Comparison of ENCODE assay signal across 15 cellular contexts in the genomic region with DNA sequence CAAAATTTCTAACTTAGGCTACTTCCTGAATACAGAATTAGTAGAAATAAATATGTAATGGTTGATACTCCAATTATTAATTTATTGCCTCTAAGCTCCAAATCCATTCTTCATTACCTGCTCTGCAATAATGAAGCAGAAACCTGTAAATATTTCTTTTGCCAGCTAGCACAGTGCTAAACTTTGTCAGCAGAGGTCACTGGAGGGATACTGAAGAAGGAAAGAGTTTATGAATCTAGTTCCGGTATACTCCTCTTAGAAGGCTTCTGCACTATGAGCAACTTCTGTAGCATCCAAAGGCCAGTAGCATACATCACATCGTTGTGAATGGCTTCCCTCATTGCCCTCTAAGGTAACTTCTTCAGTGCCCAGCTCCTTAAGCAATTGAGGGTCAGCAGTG.
DNase-seq lines count a peak whose midpoint lies in the region; ATAC-seq, FAIRE-seq and TF ChIP-seq lines count a peak whose summit lies in the region.
"Had no signal": no experiment of that assay in that cellular context is flagged by ENCODE, and none has a peak within 500 bp of the region (broad histone marks: within the 10 kb centered on the region; RNA-seq: fewer than 3 reads in every experiment).

No MANE protein-coding gene starts in this region.

- H3K9me3 Mint-ChIP-seq in neural progenitor cell = peaks cover 2% of the 10 kb centered on the region

- no peaks in the 10 kb centered on the region for H4K20me1 ChIP-seq in neural progenitor cell (ENCODE audit: low read depth)

- no peak overlapping the region for H3K4me3 Mint-ChIP-seq in neural progenitor cell
- H3K4me3 Mint-ChIP-seq: activated T-cell treated with anti-CD3 and anti-CD28 coated beads, Interleukin-2, amount 50 U/mL, for 24 hours; brain; immature natural killer cell; naive thymus-derived CD8-positive, alpha-beta T cell had no signal

- H3K36me3 ChIP-seq in WERI-Rb-1 (no peaks in the 10 kb centered on the region), neural progenitor cell (no peaks in the 10 kb centered on the region), left lung (no peaks in the 10 kb centered on the region)

- no peaks in the 10 kb centered on the region for H3K79me2 ChIP-seq in neural progenitor cell (ENCODE audit: low read depth)

- no peak overlapping the region for H3K4me3 ChIP-seq in WERI-Rb-1 (ENCODE audit: low read depth, low read length)
- no peak overlapping the region for H3K4me3 ChIP-seq in neural progenitor cell
- H3K4me3 ChIP-seq in left lung = no peak overlapping the region

- intact Hi-C loops in left lung (cut with DNase I) = no loop called here

- TF ChIP-seq CTCF in WERI-Rb-1 (IDR thresholded peaks at IDR 0.05; ENCODE audit: low read depth, low read length) (peak; percentile 13; the same call in 1 of the 2 replicates), neural progenitor cell (IDR thresholded peaks at IDR 0.05) (peak; percentile 41), left lung (IDR thresholded peaks at IDR 0.05) (no peak)

- TF ChIP-seq POLR2A in GM18505 (IDR thresholded peaks at IDR 0.05; ENCODE audit: borderline replicate concordance, extremely low read depth, insufficient read depth, insufficient read length) = no peak

- FAIRE-seq in urothelium cell line (lab: Jason Lieb, UNC) = no peak

- no peak overlapping the region for H3K4me2 ChIP-seq in neural progenitor cell

- no peaks in the 10 kb centered on the region for H3K36me3 Mint-ChIP-seq in neural progenitor cell
- H3K36me3 Mint-ChIP-seq: brain; immature natural killer cell; naive thymus-derived CD8-positive, alpha-beta T cell had no signal

- H3K4me1 ChIP-seq in neural progenitor cell = no peaks in the 10 kb centered on the region
- no peaks in the 10 kb centered on the region for H3K4me1 ChIP-seq in left lung

- no peak overlapping the region for H3K27ac Mint-ChIP-seq in neural progenitor cell
- H3K27ac Mint-ChIP-seq: activated T-cell treated with anti-CD3 and anti-CD28 coated beads, Interleukin-2, amount 50 U/mL, for 24 hours; brain; immature natural killer cell; naive thymus-derived CD8-positive, alpha-beta T cell had no signal

- H3K27ac ChIP-seq in WERI-Rb-1 (no peak overlapping the region), neural progenitor cell (no peak overlapping the region), left lung (no peak overlapping the region)
- H3K27ac ChIP-seq: epithelial cell of prostate had no signal

- H3K9me3 ChIP-seq in WERI-Rb-1 (ENCODE audit: severe bottlenecking) = no peaks in the 10 kb centered on the region
- no peaks in the 10 kb centered on the region for H3K9me3 ChIP-seq in neural progenitor cell (ENCODE audit: low read depth)
- no peaks in the 10 kb centered on the region for H3K9me3 ChIP-seq in left lung

- no peak overlapping the region for H2AFZ ChIP-seq in neural progenitor cell (replicated peaks)

- no peaks in the 10 kb centered on the region for H3K4me1 Mint-ChIP-seq in neural progenitor cell
- H3K4me1 Mint-ChIP-seq: brain; immature natural killer cell; naive thymus-derived CD8-positive, alpha-beta T cell had no signal

- H3K27me3 ChIP-seq in WERI-Rb-1 (ENCODE audit: insufficient read depth, low read depth, severe bottlenecking) = no peaks in the 10 kb centered on the region
- no peaks in the 10 kb centered on the region for H3K27me3 ChIP-seq in neural progenitor cell
- H3K27me3 ChIP-seq in left lung = no peaks in the 10 kb centered on the region

- no peaks in the 10 kb centered on the region for H3K27me3 Mint-ChIP-seq in neural progenitor cell (ENCODE audit: insufficient read depth, low read depth)
- H3K27me3 Mint-ChIP-seq: activated T-cell treated with anti-CD3 and anti-CD28 coated beads, Interleukin-2, amount 50 U/mL, for 24 hours; naive thymus-derived CD8-positive, alpha-beta T cell had no signal

- ATAC-seq in GM18505 (IDR thresholded peaks at IDR 0.05; ENCODE audit: unreplicated experiment) = no peak
- no peak for ATAC-seq in left lung
- ATAC-seq: naive thymus-derived CD8-positive, alpha-beta T cell had no signal

- H3F3A ChIP-seq in neural progenitor cell (ENCODE audit: low read depth) = no peaks in the 10 kb centered on the region

- DNase-seq in NCI-H748 (lab: John Stamatoyannopoulos, UW; ENCODE audit: unreplicated experiment) = peak; percentile 33
- DNase-seq in NCI-H748 treated with DMSO at 0.1 percent for 48 hours (lab: John Stamatoyannopoulos, UW) = no peak
- DNase-seq in M059J (ENCODE audit: low read depth) = peak; percentile 40
- no peak for DNase-seq in WERI-Rb-1
- DNase-seq in neural progenitor cell (ENCODE audit: low spot score) = no peak
- DNase-seq in left lung = no peak
- DNase-seq in urothelium cell line (ENCODE audit: low spot score) = no peak
- DNase-seq: activated T-cell treated with anti-CD3 and anti-CD28 coated beads, Interleukin-2, amount 50 U/mL, for 24 hours; immature natural killer cell; naive thymus-derived CD8-positive, alpha-beta T cell; NCI-H510A treated with DMSO at 0.1 percent for 48 hours; stimulated activated CD8-positive, alpha-beta memory T cell treated with anti-CD3 and anti-CD28 coated beads, Interleukin-4, amount 100 ng/mL, for 48 hours had no signal

- H3K9ac ChIP-seq in neural progenitor cell = no peak overlapping the region

Comparison
In these comparisons a context has a peak if more than half of its experiments do, and no peak if none do; other contexts are left out.
1. DNase-seq: peak in NCI-H748 (single experiment) and M059J (single experiment); none in NCI-H748 treated with DMSO at 0.1 percent for 48 hours (single experiment), WERI-Rb-1 (single experiment), neural progenitor cell (single experiment), left lung (0 of 2) and urothelium cell line (single experiment).
2. CTCF ChIP-seq: peak in WERI-Rb-1 (single experiment) and neural progenitor cell (single experiment); none in left lung (0 of 2).